In genomic region chrX:11678174-11678573, GRCh38 we compare ENCODE assay signal across 12 cellular contexts. TPM values are rescaled to one million over a fixed set of nuclear protein-coding genes. Genes with fewer than 3 reads are reported as not detected.
A peak's percentile ranks its signal among the peaks of the same experiment; 100 is the strongest.
DNase-seq lines count a peak whose midpoint lies in the region; ATAC-seq and TF ChIP-seq lines count a peak whose summit lies in the region.
"Had no signal": no experiment of that assay in that cellular context is flagged by ENCODE, and none has a peak within 500 bp of the region (broad histone marks: within the 10 kb centered on the region; RNA-seq: fewer than 3 reads in every experiment).

No MANE protein-coding gene starts in this region.

- H3K27me3 ChIP-seq in gastroesophageal sphincter (no peaks in the 10 kb centered on the region), colonic mucosa (no peaks in the 10 kb centered on the region)

- CTCF ChIA-PET in RWPE1 (lab: Yijun Ruan, JAX) = interaction anchor here (0.6 to 0.7 kb wide), 2 partner anchors 131 to 619 kb away, joined by 3 to 4 read pairs; no protein-coding TSS in a partner anchor

- ATAC-seq in GM18517 (IDR thresholded peaks at IDR 0.05; ENCODE audit: unreplicated experiment) = peak; percentile 74
- no peak for ATAC-seq in gastroesophageal sphincter
- no peak for ATAC-seq in activated CD4-positive, CD25-positive, alpha-beta regulatory T cell treated with anti-CD3 and anti-CD28 coated beads, Interleukin-2, amount 50 U/mL, for 24 hours
- ATAC-seq in HG03280 (IDR thresholded peaks at IDR 0.05; ENCODE audit: unreplicated experiment) = no peak

- WGBS in gastroesophageal sphincter (ENCODE audit: low coverage in 1 of 2), 2 donors = 7 to 23% methylated on average over 5 of the region's 5 CpGs

- intact Hi-C loops in colonic mucosa (cut with DNase I) = no loop called here

- TF ChIP-seq CTCF in 22Rv1 (IDR thresholded peaks at IDR 0.05) (peak; percentile 51), RWPE1 (conservative IDR thresholded peaks at IDR 0.05; ENCODE audit: low read depth) (0 out of 2 replicates have a peak, but pooled peaks have one; percentile 12), gastroesophageal sphincter (IDR thresholded peaks at IDR 0.05) (peak; percentile 14 to 27 (median 19)), colonic mucosa (IDR thresholded peaks at IDR 0.05) (no peak)

- DNase-seq in RWPE1 (ENCODE audit: low spot score) (no peak), colonic mucosa (no peak), epidermal melanocyte (ENCODE audit: insufficient read length, low spot score) (no peak)
- DNase-seq: activated CD8-positive, alpha-beta memory T cell treated with anti-CD3 and anti-CD28 coated beads, Interleukin-2, amount 50 U/mL, for 4 hours; KG1; NCI-H524 treated with DMSO at 0.1 percent for 48 hours had no signal

- no peak overlapping the region for H3K4me3 ChIP-seq in gastroesophageal sphincter
- H3K4me3 ChIP-seq in colonic mucosa = no peak overlapping the region

- no peak overlapping the region for H3K9ac ChIP-seq in colonic mucosa (ENCODE audit: low read depth in 2 of 2, low read length in 2 of 2)

- H3K4me1 ChIP-seq in gastroesophageal sphincter (peaks cover 0 to 16% (median 2%) of the 10 kb centered on the region in 3 donors), colonic mucosa (no peaks in the 10 kb centered on the region)

- H3K27ac ChIP-seq in 22Rv1 (no peak overlapping the region), RWPE1 (no peak overlapping the region), gastroesophageal sphincter (peak overlapping the region in 1 of 4 donors; percentile 14), colonic mucosa (no peak overlapping the region)

- H3K9me3 ChIP-seq in gastroesophageal sphincter (no peaks in the 10 kb centered on the region), colonic mucosa (no peaks in the 10 kb centered on the region)

- POLR2A ChIA-PET in RWPE1 (lab: Yijun Ruan, JAX; ENCODE audit: low non-redundant PET) = no interaction called here

- no peak for TF ChIP-seq POLR2A in gastroesophageal sphincter (IDR thresholded peaks at IDR 0.05)

- no peak for TF ChIP-seq EP300 in gastroesophageal sphincter (IDR thresholded peaks at IDR 0.05)

- H3K36me3 ChIP-seq in gastroesophageal sphincter (no peaks in the 10 kb centered on the region), colonic mucosa (no peaks in the 10 kb centered on the region)

RNA-seq across cellular contexts. Expression of gene ARHGAP6, which starts 12.5 kb away (rescaled TPM):
- total RNA-seq in gastroesophageal sphincter (10 to 100 TPM; 25.2 to 35.1 (median 31.8) TPM), colonic mucosa (1 to 10 TPM; 1.1 to 5.0 TPM)
- total RNA-seq: T-helper 1 cell treated with Interleukin-12 subunit alpha and Interleukin-12 subunit beta and Interleukin-4 antibody, amounts not matched to agents 30 ng/mL and 1 ng/mL, for 36 hours had no signal

Comparison
In these comparisons a context has a peak if more than half of its experiments do, and no peak if none do; other contexts are left out.
1. RNA of gene ARHGAP6, which starts 12.5 kb away (total RNA-seq): 25.2 to 35.1 TPM in gastroesophageal sphincter; 1.1 to 5.0 TPM in colonic mucosa; every median in the first group is over 4 times any median in the second.